Comparison of ENCODE assay signal across 2 cellular contexts in genomic region chr2:110853516-110853915, GRCh38.
TF ChIP-seq lines count a peak whose summit lies in the region.

No MANE protein-coding gene starts in this region.

TF ChIP-seq in HCT116, 20 proteins besides CTCF, POLR2A, EP300 and RAD21 (continued from another document):
- TF ChIP-seq ELF1 (IDR thresholded peaks at IDR 0.05; ENCODE audit: borderline replicate concordance, low read depth) (no peak), ZBTB33 (IDR thresholded peaks at IDR 0.05; ENCODE audit: extremely low read depth, insufficient replicate concordance, low read length) (no peak)
TF ChIP-seq in HCT116: peak in this region for 0.

TF ChIP-seq in SK-N-SH treated with all-trans-retinoic acid at 6 μM for 48 hours, 23 proteins besides CTCF, POLR2A, EP300 and RAD21 (continued from another document):
- no peak for TF ChIP-seq TSHZ2 (CRISPR knock-in tag; IDR thresholded peaks at IDR 0.05)
- no peak for TF ChIP-seq BACH2 (CRISPR knock-in tag; IDR thresholded peaks at IDR 0.05; ENCODE audit: borderline replicate concordance)
- TF ChIP-seq CREB5 (CRISPR knock-in tag; IDR thresholded peaks at IDR 0.05; ENCODE audit: low read depth), result no peak
- no peak for TF ChIP-seq GLIS3 (CRISPR knock-in tag; IDR thresholded peaks at IDR 0.05)
- TF ChIP-seq OSR1 (CRISPR knock-in tag; IDR thresholded peaks at IDR 0.05), result no peak
- TF ChIP-seq ZC3H10 (CRISPR knock-in tag; IDR thresholded peaks at IDR 0.05), result no peak
- no peak for TF ChIP-seq CSDC2 (CRISPR knock-in tag; IDR thresholded peaks at IDR 0.05)
- TF ChIP-seq PATZ1 (CRISPR knock-in tag; IDR thresholded peaks at IDR 0.05; ENCODE audit: borderline replicate concordance), result no peak
